Comparison of ENCODE assay signal across 13 cellular contexts in the genomic region with DNA sequence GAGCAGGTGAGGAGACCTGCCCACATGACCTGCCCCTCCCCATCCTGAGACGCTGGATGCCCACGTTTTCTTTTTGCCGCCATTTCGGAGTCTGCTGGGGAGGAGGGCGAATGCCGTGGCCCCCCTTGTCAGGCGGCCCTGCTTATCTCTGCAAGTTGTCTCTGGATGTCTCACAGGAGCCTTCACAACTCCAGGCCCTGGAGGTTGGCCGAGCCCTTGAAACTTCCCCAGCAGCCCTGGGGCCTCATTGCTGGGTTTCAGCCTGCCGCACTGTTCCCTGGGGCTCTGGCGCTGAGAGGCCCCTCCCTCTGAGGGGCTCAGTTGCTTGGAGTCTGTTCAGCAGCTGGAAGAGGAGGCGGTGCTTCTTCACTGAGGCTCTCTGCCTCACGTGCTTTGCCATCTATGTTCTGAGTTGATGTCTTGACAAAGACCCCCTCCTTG. TPM values are rescaled to one million over a fixed set of nuclear protein-coding genes. Genes with fewer than 3 reads are reported as not detected.
DNase-seq lines count a peak whose midpoint lies in the region; ATAC-seq and TF ChIP-seq lines count a peak whose summit lies in the region.
"Had no signal": no experiment of that assay in that cellular context is flagged by ENCODE, and none has a peak within 500 bp of the region (broad histone marks: within the 10 kb centered on the region; RNA-seq: fewer than 3 reads in every experiment).

No MANE protein-coding gene starts in this region.

- intact Hi-C loops in heart left ventricle (cut with DNase I), result loop anchor here in 1 of 10 donors (10.0 kb wide), 1 partner anchor 65 kb away; no protein-coding TSS in a partner anchor

- ATAC-seq in SK-N-SH treated with all-trans-retinoic acid at 6 μM for 48 hours, result peak; percentile 12; the same call in 2 of the 3 replicates
- ATAC-seq in heart left ventricle, result peak in 3 of 4 donors; percentile 38 to 73 (median 64)
- ATAC-seq in GM21825 (IDR thresholded peaks at IDR 0.05; ENCODE audit: unreplicated experiment), result no peak
- ATAC-seq: activated naive CD4-positive, alpha-beta T cell treated with anti-CD3 and anti-CD28 coated beads, Interleukin-2, amount 50 U/mL, for 72 hours; stimulated activated effector memory CD8-positive, alpha-beta T cell treated with anti-CD3 and anti-CD28 coated beads, Interleukin-12 subunit alpha, Interleukin-12 subunit beta, amount 100 ng/mL, for 72 hours had no signal

- H3K27me3 ChIP-seq in heart left ventricle (no peaks in the 10 kb centered on the region), skeletal muscle satellite cell (ENCODE audit: control insufficient read depth, insufficient read depth, low read length) (no peaks in the 10 kb centered on the region)
- H3K27me3 ChIP-seq: gastrocnemius medialis had no signal

- peak; percentile 17 for DNase-seq in GM04504 (ENCODE audit: low read depth)
- peak in 2 of 5 donors; percentile 52 to 65 for DNase-seq in heart left ventricle
- no peak for DNase-seq in DMS114 treated with DMSO at 0.1 percent for 48 hours (lab: John Stamatoyannopoulos, UW; ENCODE audit: unreplicated experiment)
- DNase-seq in GM13976 (ENCODE audit: low spot score), result no peak
- DNase-seq in germinal center (ENCODE audit: low spot score), result no peak
- DNase-seq: NCI-H2029 treated with DMSO at 0.1 percent for 48 hours had no signal

- H3K4me3 ChIP-seq in heart left ventricle (no peak overlapping the region), skeletal muscle satellite cell (ENCODE audit: low read length) (no peak overlapping the region)
- H3K4me3 ChIP-seq: gastrocnemius medialis had no signal

- H3K9ac ChIP-seq in skeletal muscle satellite cell (ENCODE audit: low read depth, low read length), result peak overlapping the region; percentile 63

- 19 to 50% (median 44%) methylated on average over 8 to 12 of the region's 12 CpGs for WGBS in heart left ventricle, 4 donors

- no peak for TF ChIP-seq POLR2A in heart left ventricle (IDR thresholded peaks at IDR 0.05)

- no peaks in the 10 kb centered on the region for H3K9me3 ChIP-seq in heart left ventricle
- H3K9me3 ChIP-seq in skeletal muscle satellite cell (replicated peaks; ENCODE audit: low read length), result no peaks in the 10 kb centered on the region
- H3K9me3 ChIP-seq: gastrocnemius medialis had no signal

- H3K36me3 ChIP-seq in heart left ventricle (no peaks in the 10 kb centered on the region), skeletal muscle satellite cell (ENCODE audit: insufficient read depth, low read length) (no peaks in the 10 kb centered on the region)
- H3K36me3 ChIP-seq: gastrocnemius medialis had no signal

- H3K4me2 ChIP-seq in skeletal muscle satellite cell (ENCODE audit: low read length), result peak overlapping the region; percentile 59

- TF ChIP-seq CTCF in heart left ventricle (IDR thresholded peaks at IDR 0.05), result no peak
- TF ChIP-seq CTCF in GM13976 (IDR thresholded peaks at IDR 0.05; ENCODE audit: borderline replicate concordance, control extremely low read depth, extremely low read depth, insufficient read depth, missing control alignments), result no peak

- H3K27ac ChIP-seq in heart left ventricle, result peak overlapping the region in 6 of 12 donors; percentile 13 to 61 (median 34)
- H3K27ac ChIP-seq: HL-60 had no signal

- in situ Hi-C loops in GM13976 (cut with MboI; ENCODE audit: low sequenced_read_pairs, unreplicated experiment), result no loop called here

- H3K4me1 ChIP-seq in heart left ventricle (peaks cover 0 to 18% (median 2%) of the 10 kb centered on the region in 12 donors), skeletal muscle satellite cell (ENCODE audit: control insufficient read depth, insufficient read depth, low read length) (peaks cover 31% of the 10 kb centered on the region)

TF ChIP-seq in SK-N-SH treated with all-trans-retinoic acid at 6 μM for 48 hours, 23 proteins besides CTCF, POLR2A, EP300 and RAD21:
- TF ChIP-seq ZC3H10 (CRISPR knock-in tag; IDR thresholded peaks at IDR 0.05) (no peak), CSDC2 (CRISPR knock-in tag; IDR thresholded peaks at IDR 0.05) (no peak), ZNF565 (CRISPR knock-in tag; conservative IDR thresholded peaks at IDR 0.05; ENCODE audit: low read depth) (no peak), SNAI2 (CRISPR knock-in tag; IDR thresholded peaks at IDR 0.05) (no peak), PPARA (CRISPR knock-in tag; IDR thresholded peaks at IDR 0.05; ENCODE audit: borderline replicate concordance) (no peak), RARB (CRISPR knock-in tag; IDR thresholded peaks at IDR 0.05) (no peak)
- TF ChIP-seq, protein P1, sequence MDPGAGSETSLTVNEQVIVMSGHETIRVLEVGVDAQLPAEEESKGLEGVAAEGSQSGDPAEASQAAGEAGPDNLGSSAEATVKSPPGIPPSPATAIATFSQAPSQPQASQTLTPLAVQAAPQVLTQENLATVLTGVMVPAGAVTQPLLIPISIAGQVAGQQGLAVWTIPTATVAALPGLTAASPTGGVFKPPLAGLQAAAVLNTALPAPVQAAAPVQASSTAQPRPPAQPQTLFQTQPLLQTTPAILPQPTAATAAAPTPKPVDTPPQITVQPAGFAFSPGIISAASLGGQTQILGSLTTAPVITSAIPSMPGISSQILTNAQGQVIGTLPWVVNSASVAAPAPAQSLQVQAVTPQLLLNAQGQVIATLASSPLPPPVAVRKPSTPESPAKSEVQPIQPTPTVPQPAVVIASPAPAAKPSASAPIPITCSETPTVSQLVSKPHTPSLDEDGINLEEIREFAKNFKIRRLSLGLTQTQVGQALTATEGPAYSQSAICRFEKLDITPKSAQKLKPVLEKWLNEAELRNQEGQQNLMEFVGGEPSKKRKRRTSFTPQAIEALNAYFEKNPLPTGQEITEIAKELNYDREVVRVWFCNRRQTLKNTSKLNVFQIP (CRISPR knock-in tag; IDR thresholded peaks at IDR 0.05; ENCODE audit: borderline replicate concordance, low read depth), result no peak
- TF ChIP-seq, protein P2, sequence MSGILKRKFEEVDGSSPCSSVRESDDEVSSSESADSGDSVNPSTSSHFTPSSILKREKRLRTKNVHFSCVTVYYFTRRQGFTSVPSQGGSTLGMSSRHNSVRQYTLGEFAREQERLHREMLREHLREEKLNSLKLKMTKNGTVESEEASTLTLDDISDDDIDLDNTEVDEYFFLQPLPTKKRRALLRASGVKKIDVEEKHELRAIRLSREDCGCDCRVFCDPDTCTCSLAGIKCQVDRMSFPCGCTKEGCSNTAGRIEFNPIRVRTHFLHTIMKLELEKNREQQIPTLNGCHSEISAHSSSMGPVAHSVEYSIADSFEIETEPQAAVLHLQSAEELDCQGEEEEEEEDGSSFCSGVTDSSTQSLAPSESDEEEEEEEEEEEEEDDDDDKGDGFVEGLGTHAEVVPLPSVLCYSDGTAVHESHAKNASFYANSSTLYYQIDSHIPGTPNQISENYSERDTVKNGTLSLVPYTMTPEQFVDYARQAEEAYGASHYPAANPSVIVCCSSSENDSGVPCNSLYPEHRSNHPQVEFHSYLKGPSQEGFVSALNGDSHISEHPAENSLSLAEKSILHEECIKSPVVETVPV (CRISPR knock-in tag; IDR thresholded peaks at IDR 0.05), result no peak

RNA-seq across cellular contexts. Expression of a gene that starts 29.8 kb away (rescaled TPM):
- total RNA-seq in heart left ventricle, result 10 to 100 TPM in 1 of 9 donors, 1 to 10 TPM in 8; 4.3 to 10.2 (median 6.2) TPM
- 1 to 10 TPM; 1.2 to 2.5 TPM for polyA plus RNA-seq in heart left ventricle
- total RNA-seq in skeletal muscle satellite cell (2012; rRNA removed), result 10.0 and 10.9 TPM in 2 replicates

RNA-seq across cellular contexts. Expression of a gene that starts 31.2 kb away (rescaled TPM):
- under 1 TPM in 2 of 9 donors, not detected in 7; 0.07 to 0.19 TPM for total RNA-seq in heart left ventricle
- not detected for polyA plus RNA-seq in heart left ventricle
- total RNA-seq in skeletal muscle satellite cell (2012; rRNA removed), result not detected in 2 replicates
